19 cellular contexts compared by ENCODE assay signal in genomic region chr3:48347500-48347899, GRCh38. TPM values are rescaled to one million over a fixed set of nuclear protein-coding genes. Genes with fewer than 3 reads are reported as not detected.
DNase-seq lines count a peak whose midpoint lies in the region; ATAC-seq, FAIRE-seq and TF ChIP-seq lines count a peak whose summit lies in the region.
"Had no signal": no experiment of that assay in that cellular context is flagged by ENCODE, and none has a peak within 500 bp of the region (broad histone marks: within the 10 kb centered on the region; RNA-seq: fewer than 3 reads in every experiment).

No MANE protein-coding gene starts in this region.

- no peaks in the 10 kb centered on the region for H3F3A ChIP-seq in GM23248 (ENCODE audit: insufficient read depth)

- no peaks in the 10 kb centered on the region for H3K79me2 ChIP-seq in GM23248 (ENCODE audit: insufficient read depth)
- H3K79me2 ChIP-seq in keratinocyte (ENCODE audit: control insufficient read depth, insufficient read depth, low read length) = no peaks in the 10 kb centered on the region

- H3K27ac ChIP-seq in GM23248 (no peak overlapping the region), keratinocyte (ENCODE audit: control insufficient read depth, insufficient read depth, low read length) (no peak overlapping the region)
- H3K27ac ChIP-seq: BLaER1 treated with 17β-estradiol and CSF1 and Interleukin-3, amounts not matched to agents 10 nM and 100 nM; HL-60 had no signal

- H2AFZ ChIP-seq in GM23248 (no peak overlapping the region), keratinocyte (ENCODE audit: control insufficient read depth, low read length) (no peak overlapping the region)

- DNase-seq in COLO829 (ENCODE audit: low spot score) = peak; percentile 63
- peak; percentile 4 for DNase-seq in GM23248
- DNase-seq in keratinocyte (ENCODE audit: low read depth, low spot score) = no peak
- DNase-seq in HAP-1 (ENCODE audit: low spot score in 2 of 2) = no peak
- DNase-seq in NCI-H526 (lab: John Stamatoyannopoulos, UW) = no peak
- DNase-seq: 8988T; AML-193; CD4-positive, CD25-positive, alpha-beta regulatory T cell; DMS153; DMS79 treated with DMSO at 0.1 percent for 48 hours; HCEC 1CT; HFFc6 had no signal

- WGBS in GM23248 (ENCODE audit: low coverage in 1 of 2, low lambda C conversion rate in 2 of 2, missing lambda C conversion rate in 2 of 2), 2 experiments = 40 to 43% methylated on average over 3 of the region's 3 CpGs

- no peak overlapping the region for H3K4me3 ChIP-seq in GM23248
- no peak overlapping the region for H3K4me3 ChIP-seq in keratinocyte (ENCODE audit: control insufficient read depth in 2 of 3, extremely low read depth in 1 of 3, insufficient read depth in 2 of 3, low read depth in 1 of 3, low read length in 3 of 3)
- no peak overlapping the region for H3K4me3 ChIP-seq in HAP-1
- H3K4me3 ChIP-seq: BLaER1 treated with 17β-estradiol and CSF1 and Interleukin-3, amounts not matched to agents 10 nM and 100 nM had no signal

- peaks cover 5% of the 10 kb centered on the region for H3K27me3 ChIP-seq in GM23248 (replicated peaks; ENCODE audit: insufficient read depth)
- no peaks in the 10 kb centered on the region for H3K27me3 ChIP-seq in keratinocyte (ENCODE audit: control insufficient read depth, extremely low read depth, insufficient read depth, low read length)
- no peaks in the 10 kb centered on the region for H3K27me3 ChIP-seq in HAP-1 (ENCODE audit: low read depth)
- H3K27me3 ChIP-seq: BLaER1 treated with 17β-estradiol and CSF1 and Interleukin-3, amounts not matched to agents 10 nM and 100 nM had no signal

- H3K4me2 ChIP-seq in GM23248 (ENCODE audit: unreplicated experiment) = no peak overlapping the region
- no peak overlapping the region for H3K4me2 ChIP-seq in keratinocyte (ENCODE audit: control insufficient read depth, extremely low read depth, insufficient read depth, low read depth, low read length)
- H3K4me2 ChIP-seq: BLaER1 treated with 17β-estradiol and CSF1 and Interleukin-3, amounts not matched to agents 10 nM and 100 nM had no signal

- dilution Hi-C loops in keratinocyte (cut with MboI; ENCODE audit: extremely low pct_ligation_motif_present, low sequenced_read_pairs) = no loop called here

- H3K9me2 ChIP-seq in GM23248 (ENCODE audit: insufficient read depth) = no peaks in the 10 kb centered on the region

- H3K4me1 ChIP-seq in GM23248 (ENCODE audit: insufficient read depth) (no peaks in the 10 kb centered on the region), keratinocyte (ENCODE audit: control insufficient read depth, extremely low read depth, insufficient read depth, low read length) (peaks cover 12% of the 10 kb centered on the region), HAP-1 (no peaks in the 10 kb centered on the region)
- H3K4me1 ChIP-seq: BLaER1 treated with 17β-estradiol and CSF1 and Interleukin-3, amounts not matched to agents 10 nM and 100 nM had no signal

- H3K9me1 ChIP-seq in keratinocyte (ENCODE audit: control insufficient read depth, extremely low read depth, insufficient read depth, low read length) = no peaks in the 10 kb centered on the region

- H4K20me1 ChIP-seq in GM23248 (ENCODE audit: insufficient read depth) (no peaks in the 10 kb centered on the region), keratinocyte (ENCODE audit: control insufficient read depth, extremely low read depth, insufficient read depth, low read length) (no peaks in the 10 kb centered on the region)
- H4K20me1 ChIP-seq: BLaER1 treated with 17β-estradiol and CSF1 and Interleukin-3, amounts not matched to agents 10 nM and 100 nM had no signal

- ATAC-seq in SK-N-SH treated with all-trans-retinoic acid at 6 μM for 48 hours (no peak; the same call in 2 of the 3 replicates), HG03135 (IDR thresholded peaks at IDR 0.05; ENCODE audit: unreplicated experiment) (no peak), GM19328 (IDR thresholded peaks at IDR 0.05; ENCODE audit: unreplicated experiment) (no peak)

- TF ChIP-seq CTCF in keratinocyte (optimal IDR thresholded peaks at IDR 0.05 in 1 of 3, IDR thresholded peaks at IDR 0.05 in 1 of 3, conservative IDR thresholded peaks at IDR 0.05 in 1 of 3; ENCODE audit: extremely low read depth in 1 of 3, insufficient read depth in 2 of 3, low read length in 3 of 3) = no peak

- no peaks in the 10 kb centered on the region for H3K36me3 ChIP-seq in GM23248 (ENCODE audit: low read depth)
- no peaks in the 10 kb centered on the region for H3K36me3 ChIP-seq in keratinocyte (ENCODE audit: control insufficient read depth in 2 of 2, extremely low read depth in 1 of 2, insufficient read depth in 2 of 2, low read length in 2 of 2)
- H3K36me3 ChIP-seq in HAP-1 (replicated peaks) = no peaks in the 10 kb centered on the region
- H3K36me3 ChIP-seq: BLaER1 treated with 17β-estradiol and CSF1 and Interleukin-3, amounts not matched to agents 10 nM and 100 nM had no signal

- no peak overlapping the region for H3K9ac ChIP-seq in GM23248
- no peak overlapping the region for H3K9ac ChIP-seq in keratinocyte (ENCODE audit: control insufficient read depth, extremely low read depth, insufficient read depth, low read length)
- H3K9ac ChIP-seq: BLaER1 treated with 17β-estradiol and CSF1 and Interleukin-3, amounts not matched to agents 10 nM and 100 nM had no signal

- FAIRE-seq in keratinocyte (lab: Jason Lieb, UNC) = peak; percentile 58
- FAIRE-seq: GM18507, H1 had no signal

- no peaks in the 10 kb centered on the region for H3K9me3 ChIP-seq in GM23248 (ENCODE audit: low read depth)
- no peaks in the 10 kb centered on the region for H3K9me3 ChIP-seq in keratinocyte (ENCODE audit: control insufficient read depth, low read depth, low read length)
- H3K9me3 ChIP-seq in HAP-1 = no peaks in the 10 kb centered on the region
- H3K9me3 ChIP-seq: BLaER1 treated with 17β-estradiol and CSF1 and Interleukin-3, amounts not matched to agents 10 nM and 100 nM had no signal

- in situ Hi-C loops in GM23248 (cut with MboI) = no loop called here
- in situ Hi-C loops in HAP-1 (cut with MboI; ENCODE audit: low sequenced_read_pairs) = no loop called here

TF ChIP-seq in SK-N-SH treated with all-trans-retinoic acid at 6 μM for 48 hours, 23 proteins besides CTCF, POLR2A, EP300 and RAD21 (continues in another document):
- TF ChIP-seq TSHZ2 (CRISPR knock-in tag; IDR thresholded peaks at IDR 0.05) = peak; percentile 80; the same call in 1 of the 2 replicates

RNA-seq across cellular contexts. Expression of gene SPINK8, which starts 14.0 kb away (rescaled TPM):
- total RNA-seq in GM23248 (2014; rRNA removed; shearing (Covaris generic)) = not detected in 2 replicates
- polyA plus RNA-seq in GM23248 (2016; fragmentation: Nextera tagmentation; extraction: Ambion mirVana) = not detected in 2 replicates
- polyA plus RNA-seq in keratinocyte = not detected in 3 replicates
- polyA plus RNA-seq in keratinocyte (2011; ENCODE audit: low read depth) = not detected
- polyA plus RNA-seq in keratinocyte (2011; cell fraction: cytosol; rRNA removed) = not detected in 2 replicates
- not detected in 2 replicates for polyA plus RNA-seq in keratinocyte (2011; cell fraction: nucleus; rRNA removed)
- not detected in 2 replicates for polyA plus RNA-seq in keratinocyte (2012; ENCODE audit: low replicate concordance)
- not detected in 3 replicates for polyA minus RNA-seq in keratinocyte
- polyA minus RNA-seq in keratinocyte (2011; cell fraction: cytosol; rRNA and poly(A)+ RNA removed) = not detected
- polyA minus RNA-seq in keratinocyte (2011; cell fraction: nucleus; rRNA and poly(A)+ RNA removed) = not detected in 2 replicates
- total RNA-seq: CD4-positive, CD25-positive, alpha-beta regulatory T cell; H1; HFFc6 had no signal
- polyA plus RNA-seq: CD4-positive, CD25-positive, alpha-beta regulatory T cell had no signal

RNA-seq across cellular contexts. Expression of gene FBXW12, which starts 24.5 kb away (rescaled TPM):
- total RNA-seq in GM23248 (2014; rRNA removed; shearing (Covaris generic)) = not detected in 2 replicates
- polyA plus RNA-seq in GM23248 (2016; fragmentation: Nextera tagmentation; extraction: Ambion mirVana) (not detected in 2 replicates), keratinocyte (not detected in 3 replicates)
- polyA plus RNA-seq in keratinocyte (2011; ENCODE audit: low read depth) = not detected
- polyA plus RNA-seq in keratinocyte (2011; cell fraction: cytosol; rRNA removed) = not detected in 2 replicates
- not detected in 2 replicates for polyA plus RNA-seq in keratinocyte (2011; cell fraction: nucleus; rRNA removed)
- polyA plus RNA-seq in keratinocyte (2012; ENCODE audit: low replicate concordance) = 0.05 and 0.24 TPM in 2 replicates
- polyA minus RNA-seq in keratinocyte = not detected in 3 replicates
- polyA minus RNA-seq in keratinocyte (2011; cell fraction: cytosol; rRNA and poly(A)+ RNA removed) = not detected
- not detected in 2 replicates for polyA minus RNA-seq in keratinocyte (2011; cell fraction: nucleus; rRNA and poly(A)+ RNA removed)
- total RNA-seq: CD4-positive, CD25-positive, alpha-beta regulatory T cell; HFFc6 had no signal
- polyA plus RNA-seq: CD4-positive, CD25-positive, alpha-beta regulatory T cell had no signal

RNA-seq across cellular contexts. Expression of gene NME6, which starts 46.3 kb away (rescaled TPM):
- total RNA-seq in GM23248 (2014; rRNA removed; shearing (Covaris generic)) = 24.3 and 33.3 TPM in 2 replicates
- 28.9 and 30.2 TPM in 2 replicates for polyA plus RNA-seq in GM23248 (2016; fragmentation: Nextera tagmentation; extraction: Ambion mirVana)
- 22.1 to 38.0 TPM (median 22.4 TPM) in 3 replicates for polyA plus RNA-seq in keratinocyte
- polyA plus RNA-seq in keratinocyte (2011; ENCODE audit: low read depth) = 8.7 TPM
- polyA plus RNA-seq in keratinocyte (2011; cell fraction: cytosol; rRNA removed) = 22.2 and 25.3 TPM in 2 replicates
- polyA plus RNA-seq in keratinocyte (2011; cell fraction: nucleus; rRNA removed) = 16.7 and 18.6 TPM in 2 replicates
- polyA plus RNA-seq in keratinocyte (2012; ENCODE audit: low replicate concordance) = 9.5 and 20.7 TPM in 2 replicates
- polyA minus RNA-seq in keratinocyte = 21.5 to 27.8 TPM (median 27.5 TPM) in 3 replicates
- polyA minus RNA-seq in keratinocyte (2011; cell fraction: cytosol; rRNA and poly(A)+ RNA removed) = 11.5 TPM
- polyA minus RNA-seq in keratinocyte (2011; cell fraction: nucleus; rRNA and poly(A)+ RNA removed) = 7.1 and 9.7 TPM in 2 replicates

Comparison
In these comparisons a context has a peak if more than half of its experiments do, and no peak if none do; other contexts are left out.
1. DNase-seq: peak in COLO829 (single experiment) and GM23248 (single experiment); none in keratinocyte (single experiment), HAP-1 (0 of 2) and NCI-H526 (0 of 2).